8 cellular contexts compared by ENCODE assay signal in the genomic region with DNA sequence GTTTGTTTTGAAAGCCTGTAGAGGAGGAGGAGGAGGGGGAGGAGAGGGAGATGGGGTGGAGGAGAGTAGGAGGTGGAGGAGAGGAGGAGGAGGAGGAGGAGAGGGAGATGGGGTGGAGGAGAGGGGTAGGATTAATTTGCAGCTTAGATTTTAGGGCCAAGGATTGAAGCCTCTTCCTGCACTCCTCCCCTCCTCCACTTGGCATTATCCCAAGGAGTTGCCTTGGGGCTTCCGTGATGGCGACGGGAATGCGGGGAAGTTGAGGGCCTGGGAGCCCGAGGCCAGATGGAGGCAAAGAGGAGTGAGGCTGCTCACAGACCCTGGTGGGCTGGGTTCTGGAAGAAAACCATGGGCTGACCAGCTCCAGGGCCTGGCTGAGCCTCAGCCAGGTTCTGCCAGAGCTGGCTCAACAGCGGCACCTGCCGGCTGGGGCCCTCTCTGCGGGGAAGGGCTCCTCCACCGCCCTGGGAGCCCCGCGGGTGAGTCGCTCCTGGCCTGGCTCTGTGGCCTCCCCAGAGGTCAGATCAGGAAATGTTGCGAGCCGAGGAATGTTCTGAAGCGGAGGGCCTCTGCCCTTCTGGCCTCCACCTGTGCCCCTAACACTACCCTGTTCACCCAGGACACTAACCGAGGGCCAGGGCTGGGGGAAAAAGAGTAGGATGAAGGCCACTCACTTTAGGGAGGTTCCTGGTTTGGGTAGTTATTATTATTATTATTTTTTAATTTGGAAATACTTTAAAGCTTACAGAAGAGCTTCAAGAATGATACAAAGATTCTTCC. TPM values are rescaled to one million over a fixed set of nuclear protein-coding genes. Genes with fewer than 3 reads are reported as not detected.
A peak's percentile ranks its signal among the peaks of the same experiment; 100 is the strongest.
DNase-seq lines count a peak whose midpoint lies in the region; ATAC-seq and TF ChIP-seq lines count a peak whose summit lies in the region.

No MANE protein-coding gene starts in this region.

- peak; percentile 97 for TF ChIP-seq CTCF in lung (IDR thresholded peaks at IDR 0.05; ENCODE audit: control extremely low read depth, extremely low read depth)

- WGBS in ectodermal cell, 2 experiments = 1 to 2% methylated on average over 15 to 16 of the region's 16 CpGs
- WGBS in lung, 2 donors = 2 to 4% methylated on average over 16 of the region's 16 CpGs

- H3K4me1 ChIP-seq in ectodermal cell (ENCODE audit: control insufficient read depth, insufficient read depth, low read length) (peaks cover 7% of the 10 kb centered on the region), lung (ENCODE audit: control insufficient read depth in 2 of 2, insufficient read depth in 2 of 2, low read length in 2 of 2) (no peaks in the 10 kb centered on the region)

- no peaks in the 10 kb centered on the region for H3K36me3 ChIP-seq in ectodermal cell (ENCODE audit: control insufficient read depth, insufficient read depth, low read length)
- H3K36me3 ChIP-seq in lung (ENCODE audit: control insufficient read depth in 2 of 2, insufficient read depth in 2 of 2, low read length in 2 of 2) = no peaks in the 10 kb centered on the region

- H3K27me3 ChIP-seq in ectodermal cell (ENCODE audit: control insufficient read depth, insufficient read depth, low read length, poor library complexity, severe bottlenecking) (no peaks in the 10 kb centered on the region), lung (ENCODE audit: control insufficient read depth, insufficient read depth) (no peaks in the 10 kb centered on the region)

- POLR2A ChIA-PET in activated CD4-positive, alpha-beta memory T cell treated with anti-CD3 and anti-CD28 coated beads, Interleukin-2, amount 10 ng/mL, durations not matched to agents 7 days and 5 days (lab: Charles Lee) = interaction anchor here (1.6 to 3.2 kb wide), 4 partner anchors 36 to 62 kb away, joined by 4 to 22 read pairs (median 8); partner anchors contain the start of genes ACBD4, HEXIM1 and HEXIM2

- H3K36me3 Mint-ChIP-seq in activated CD4-positive, alpha-beta memory T cell treated with anti-CD3 and anti-CD28 coated beads, Interleukin-2, amount 10 ng/mL, durations not matched to agents 7 days and 5 days (ENCODE audit: low read depth) = no peaks in the 10 kb centered on the region

- no peak overlapping the region for H3K4me3 Mint-ChIP-seq in activated CD4-positive, alpha-beta memory T cell treated with anti-CD3 and anti-CD28 coated beads, Interleukin-2, amount 10 ng/mL, durations not matched to agents 7 days and 5 days

- H3K4me1 Mint-ChIP-seq in activated CD4-positive, alpha-beta memory T cell treated with anti-CD3 and anti-CD28 coated beads, Interleukin-2, amount 10 ng/mL, durations not matched to agents 7 days and 5 days = peaks cover 7% of the 10 kb centered on the region

- ATAC-seq in HG03460 (IDR thresholded peaks at IDR 0.05; ENCODE audit: unreplicated experiment) (peak; percentile 77), lung (ENCODE audit: insufficient read depth, low FRiP score) (peak; percentile 98)

- H3K9me3 ChIP-seq in ectodermal cell (ENCODE audit: control insufficient read depth, low read length) (no peaks in the 10 kb centered on the region), lung (ENCODE audit: control insufficient read depth in 2 of 2, insufficient read depth in 1 of 2, low read length in 1 of 2) (no peaks in the 10 kb centered on the region)

- H3K4me3 ChIP-seq in ectodermal cell (ENCODE audit: insufficient read depth, low read depth, low read length) = no peak overlapping the region
- no peak overlapping the region for H3K4me3 ChIP-seq in lung

- DNase-seq in NCI-H187 (lab: John Stamatoyannopoulos, UW) (peak; percentile 53 to 54), NCI-H187 treated with DMSO at 0.1 percent for 48 hours (lab: John Stamatoyannopoulos, UW) (no peak), NCI-H748 (lab: John Stamatoyannopoulos, UW; ENCODE audit: unreplicated experiment) (peak; percentile 76), lung (ENCODE audit: low spot score) (peak; percentile 95)
- DNase-seq in activated CD4-positive, alpha-beta memory T cell treated with anti-CD3 and anti-CD28 coated beads, Interleukin-2, amount 10 ng/mL, durations not matched to agents 7 days and 5 days = peak; percentile 86
- peak; percentile 83 to 89 (median 83) for DNase-seq in stimulated activated CD4-positive, alpha-beta T cell treated with anti-CD3 and anti-CD28 coated beads, TNF-alpha, amount 100 ng/mL, for 24 hours (ENCODE audit: low read depth in 3 of 3)

- H3K9me3 Mint-ChIP-seq in activated CD4-positive, alpha-beta memory T cell treated with anti-CD3 and anti-CD28 coated beads, Interleukin-2, amount 10 ng/mL, durations not matched to agents 7 days and 5 days = peaks cover 3% of the 10 kb centered on the region

- no peaks in the 10 kb centered on the region for H3K27me3 Mint-ChIP-seq in activated CD4-positive, alpha-beta memory T cell treated with anti-CD3 and anti-CD28 coated beads, Interleukin-2, amount 10 ng/mL, durations not matched to agents 7 days and 5 days

- H3K27ac ChIP-seq in ectodermal cell (ENCODE audit: insufficient read depth, low read depth, low read length, poor library complexity, severe bottlenecking) (peak overlapping the region; percentile 9), lung (ENCODE audit: low read depth in 1 of 2, low read length in 1 of 2) (peak overlapping the region in 1 of 2 donors; percentile 67)

- CTCF ChIA-PET in activated CD4-positive, alpha-beta memory T cell treated with anti-CD3 and anti-CD28 coated beads, Interleukin-2, amount 10 ng/mL, durations not matched to agents 7 days and 5 days (lab: Charles Lee) = interaction anchor here (0.5 to 10.4 kb wide), 33 partner anchors 8 to 419 kb away, joined by 3 to 221 read pairs (median 4); partner anchors contain the start of genes ACBD4, HEXIM1 and HEXIM2

- no peak overlapping the region for H3K27ac Mint-ChIP-seq in activated CD4-positive, alpha-beta memory T cell treated with anti-CD3 and anti-CD28 coated beads, Interleukin-2, amount 10 ng/mL, durations not matched to agents 7 days and 5 days

RNA-seq across cellular contexts. Expression of gene FMNL1, which starts 23.9 kb away (rescaled TPM):
- total RNA-seq in activated CD4-positive, alpha-beta memory T cell treated with anti-CD3 and anti-CD28 coated beads, Interleukin-2, amount 10 ng/mL, durations not matched to agents 7 days and 5 days = 100 to 1,000 TPM; 465 to 477 TPM
- 3.0 TPM for polyA plus RNA-seq in ectodermal cell (2013, experiment 1 of 4)
- polyA plus RNA-seq in ectodermal cell (2013, experiment 2 of 4) = 3.0 TPM
- 2.7 TPM for polyA plus RNA-seq in ectodermal cell (2013, experiment 3 of 4)
- polyA plus RNA-seq in ectodermal cell (2013, experiment 4 of 4) = 3.0 TPM
- 10 to 100 TPM; 25.0 to 83.7 TPM for total RNA-seq in lung
- 100 to 1,000 TPM in 1 of 2 donors, 10 to 100 TPM in 1; 29.5 to 135 TPM for polyA plus RNA-seq in lung

RNA-seq across cellular contexts. Expression of gene HEXIM2, which starts 36.1 kb away (rescaled TPM):
- total RNA-seq in activated CD4-positive, alpha-beta memory T cell treated with anti-CD3 and anti-CD28 coated beads, Interleukin-2, amount 10 ng/mL, durations not matched to agents 7 days and 5 days = 1 to 10 TPM; 6.5 to 8.0 TPM
- polyA plus RNA-seq in ectodermal cell (2013, experiment 1 of 4) = 14.2 TPM
- 14.3 TPM for polyA plus RNA-seq in ectodermal cell (2013, experiment 2 of 4)
- polyA plus RNA-seq in ectodermal cell (2013, experiment 3 of 4) = 11.9 TPM
- polyA plus RNA-seq in ectodermal cell (2013, experiment 4 of 4) = 9.7 TPM
- total RNA-seq in lung = 10 to 100 TPM in 1 of 2 donors, 1 to 10 TPM in 1; 7.6 to 10.6 TPM
- polyA plus RNA-seq in lung = 1 to 10 TPM; 4.3 to 6.5 TPM

RNA-seq across cellular contexts. Expression of gene HEXIM1, which starts 49.5 kb away (rescaled TPM):
- total RNA-seq in activated CD4-positive, alpha-beta memory T cell treated with anti-CD3 and anti-CD28 coated beads, Interleukin-2, amount 10 ng/mL, durations not matched to agents 7 days and 5 days = 10 to 100 TPM; 35.0 to 35.8 TPM
- polyA plus RNA-seq in ectodermal cell (2013, experiment 1 of 4) = 46.6 TPM
- 45.1 TPM for polyA plus RNA-seq in ectodermal cell (2013, experiment 2 of 4)
- polyA plus RNA-seq in ectodermal cell (2013, experiment 3 of 4) = 31.7 TPM
- polyA plus RNA-seq in ectodermal cell (2013, experiment 4 of 4) = 34.2 TPM
- total RNA-seq in lung = 10 to 100 TPM; 25.3 to 34.4 TPM
- 10 to 100 TPM; 14.5 to 18.7 TPM for polyA plus RNA-seq in lung

Comparison
In these comparisons a context has a peak if more than half of its experiments do, and no peak if none do; other contexts are left out.
1. RNA of gene FMNL1, which starts 23.9 kb away (total RNA-seq): 465 to 477 TPM in activated CD4-positive, alpha-beta memory T cell treated with anti-CD3 and anti-CD28 coated beads, Interleukin-2, amount 10 ng/mL, durations not matched to agents 7 days and 5 days; 25.0 to 83.7 TPM in lung; every median in the first group is over 4 times any median in the second.